In genomic region chr4:183766140-183766539, GRCh38 we compare ENCODE assay signal across 15 cellular contexts.
DNase-seq lines count a peak whose midpoint lies in the region; ATAC-seq and TF ChIP-seq lines count a peak whose summit lies in the region.
"Had no signal": no experiment of that assay in that cellular context is flagged by ENCODE, and none has a peak within 500 bp of the region (broad histone marks: within the 10 kb centered on the region; RNA-seq: fewer than 3 reads in every experiment).

No MANE protein-coding gene starts in this region.

- H3K27me3 ChIP-seq in BLaER1 treated with 17β-estradiol and CSF1 and Interleukin-3, amounts not matched to agents 10 nM and 100 nM = no peaks in the 10 kb centered on the region
- H3K27me3 ChIP-seq in smooth muscle cell (ENCODE audit: low read depth) = no peaks in the 10 kb centered on the region
- no peaks in the 10 kb centered on the region for H3K27me3 ChIP-seq in WERI-Rb-1 (ENCODE audit: insufficient read depth, low read depth, severe bottlenecking)

- H3K4me2 ChIP-seq in BLaER1 treated with 17β-estradiol and CSF1 and Interleukin-3, amounts not matched to agents 10 nM and 100 nM = peak overlapping the region in 7 of 11 experiments; percentile 6 to 68 (median 53); a peak in 12 of 22 replicates
- no peak overlapping the region for H3K4me2 ChIP-seq in smooth muscle cell

- TF ChIP-seq CTCF in nephron (IDR thresholded peaks at IDR 0.05; ENCODE audit: unreplicated experiment in 3 of 3) (no peak), smooth muscle cell (IDR thresholded peaks at IDR 0.05; ENCODE audit: borderline replicate concordance, insufficient read depth, poor library complexity, severe bottlenecking) (no peak), WERI-Rb-1 (IDR thresholded peaks at IDR 0.05; ENCODE audit: low read depth, low read length) (no peak)

- ATAC-seq in HG03095 (IDR thresholded peaks at IDR 0.05; ENCODE audit: unreplicated experiment) = no peak
- ATAC-seq: K562 had no signal

- H3K4me1 ChIP-seq in BLaER1 treated with 17β-estradiol and CSF1 and Interleukin-3, amounts not matched to agents 10 nM and 100 nM = peaks cover 0 to 19% (median 11%) of the 10 kb centered on the region in 10 experiments; a peak in 13 of 20 replicates
- no peaks in the 10 kb centered on the region for H3K4me1 ChIP-seq in smooth muscle cell (ENCODE audit: low read depth)

- no peaks in the 10 kb centered on the region for H3K36me3 ChIP-seq in BLaER1 treated with 17β-estradiol and CSF1 and Interleukin-3, amounts not matched to agents 10 nM and 100 nM
- H3K36me3 ChIP-seq in smooth muscle cell (ENCODE audit: low read depth) = no peaks in the 10 kb centered on the region
- no peaks in the 10 kb centered on the region for H3K36me3 ChIP-seq in WERI-Rb-1

- no peak overlapping the region for H3K4me3 Mint-ChIP-seq in nephron

- H3K27me3 Mint-ChIP-seq in nephron (ENCODE audit: low read depth) = peaks cover 5% of the 10 kb centered on the region

- H3K27ac ChIP-seq in BLaER1 treated with 17β-estradiol and CSF1 and Interleukin-3, amounts not matched to agents 10 nM and 100 nM = peak overlapping the region in 2 of 11 experiments; percentile 6 to 17; a peak in 3 of 22 replicates
- H3K27ac ChIP-seq in caudate nucleus (ENCODE audit: low read depth, low read length) = peak overlapping the region; percentile 64
- peak overlapping the region; percentile 9 for H3K27ac ChIP-seq in smooth muscle cell (ENCODE audit: low read depth)
- H3K27ac ChIP-seq in WERI-Rb-1 = no peak overlapping the region
- H3K27ac ChIP-seq: C4-2B, RWPE1 had no signal

- H3K9me3 Mint-ChIP-seq in nephron = peaks cover 2% of the 10 kb centered on the region

- H3K4me3 ChIP-seq in BLaER1 treated with 17β-estradiol and CSF1 and Interleukin-3, amounts not matched to agents 10 nM and 100 nM = no peak overlapping the region
- no peak overlapping the region for H3K4me3 ChIP-seq in smooth muscle cell
- H3K4me3 ChIP-seq in WERI-Rb-1 (ENCODE audit: low read depth, low read length) = no peak overlapping the region
- H3K4me3 ChIP-seq: K562 had no signal

- H3F3A ChIP-seq in smooth muscle cell (ENCODE audit: low read depth) = no peaks in the 10 kb centered on the region

- no peaks in the 10 kb centered on the region for H4K20me1 ChIP-seq in BLaER1 treated with 17β-estradiol and CSF1 and Interleukin-3, amounts not matched to agents 10 nM and 100 nM
- H4K20me1 ChIP-seq in smooth muscle cell (ENCODE audit: low read depth) = no peaks in the 10 kb centered on the region

- H3K9ac ChIP-seq in BLaER1 treated with 17β-estradiol and CSF1 and Interleukin-3, amounts not matched to agents 10 nM and 100 nM = no peak overlapping the region
- no peak overlapping the region for H3K9ac ChIP-seq in smooth muscle cell (ENCODE audit: low read depth)

- no peak overlapping the region for H2AFZ ChIP-seq in smooth muscle cell (ENCODE audit: low read depth)

- no peaks in the 10 kb centered on the region for H3K4me1 Mint-ChIP-seq in nephron

- WGBS in smooth muscle cell (ENCODE audit: low lambda C conversion rate) = 91% methylated on average over 12 of the region's 12 CpGs

- no peaks in the 10 kb centered on the region for H3K79me2 ChIP-seq in smooth muscle cell (ENCODE audit: low read depth)

- no peaks in the 10 kb centered on the region for H3K9me3 ChIP-seq in BLaER1 treated with 17β-estradiol and CSF1 and Interleukin-3, amounts not matched to agents 10 nM and 100 nM (replicated peaks in 1 of 11)
- no peaks in the 10 kb centered on the region for H3K9me3 ChIP-seq in smooth muscle cell (replicated peaks; ENCODE audit: low read depth)
- H3K9me3 ChIP-seq in WERI-Rb-1 (ENCODE audit: severe bottlenecking) = no peaks in the 10 kb centered on the region

- DNase-seq in caudate nucleus (lab: John Stamatoyannopoulos, UW) (no peak), smooth muscle cell (lab: John Stamatoyannopoulos, UW; ENCODE audit: unreplicated experiment) (no peak), WERI-Rb-1 (no peak)
- no peak for DNase-seq in stimulated activated naive CD4-positive, alpha-beta T cell treated with Interleukin-2 at 50 U/mL for 16 hours (lab: John Stamatoyannopoulos, UW)
- DNase-seq in stimulated activated CD4-positive, alpha-beta T cell treated with anti-CD3 and anti-CD28 coated beads, Interleukin-4, amount 100 ng/mL, for 24 hours = no peak
- DNase-seq: COR-L47, DMS153, HCEC 1CT, NCI-H146 had no signal

- H3K36me3 Mint-ChIP-seq in nephron (ENCODE audit: low read depth) = no peaks in the 10 kb centered on the region

- H3K27ac Mint-ChIP-seq in nephron = peak overlapping the region in 2 of 3 experiments; percentile 40 to 72
